Comparison of ENCODE assay signal across 12 cellular contexts in the genomic region with DNA sequence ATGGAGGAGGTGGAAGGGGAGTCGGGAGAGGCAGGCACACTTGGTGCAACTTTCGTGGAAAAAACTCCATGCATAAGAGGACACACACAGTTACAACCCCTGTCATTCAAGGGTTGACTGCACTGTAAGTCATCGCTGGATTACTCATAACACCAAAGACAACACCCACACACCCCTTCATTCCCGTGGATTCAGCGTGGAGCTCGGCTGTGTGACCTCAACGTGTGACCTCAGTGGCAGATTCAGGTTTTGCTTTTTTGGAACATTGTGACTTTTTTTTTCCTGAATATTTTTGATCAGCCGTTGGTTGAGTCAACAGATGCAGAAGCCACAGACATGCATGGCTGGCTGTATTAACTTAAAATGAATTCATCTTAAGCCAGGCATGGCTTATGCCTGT.
DNase-seq lines count a peak whose midpoint lies in the region; ATAC-seq and TF ChIP-seq lines count a peak whose summit lies in the region.
"Had no signal": no experiment of that assay in that cellular context is flagged by ENCODE, and none has a peak within 500 bp of the region (broad histone marks: within the 10 kb centered on the region; RNA-seq: fewer than 3 reads in every experiment).

No MANE protein-coding gene starts in this region.

- no peak for TF ChIP-seq CTCF in AG10803 (conservative IDR thresholded peaks at IDR 0.05; ENCODE audit: low read length)

- ATAC-seq in HG02840 (IDR thresholded peaks at IDR 0.05; ENCODE audit: low FRiP score, unreplicated experiment), result no peak
- no peak for ATAC-seq in GM21381 (IDR thresholded peaks at IDR 0.05; ENCODE audit: unreplicated experiment)
- ATAC-seq: left lung; naive thymus-derived CD8-positive, alpha-beta T cell had no signal

- peak; percentile 17 for DNase-seq in AG10803 (ENCODE audit: low read depth)
- peak; percentile 69 for DNase-seq in ELR (ENCODE audit: low read depth)
- DNase-seq in activated CD8-positive, alpha-beta memory T cell treated with anti-CD3 and anti-CD28 coated beads, Interleukin-2, amount 50 U/mL, for 48 hours, result peak; percentile 49
- peak; percentile 72 for DNase-seq in hepatic stellate cell (ENCODE audit: low spot score)
- no peak for DNase-seq in NCI-H1694 treated with DMSO at 0.1 percent for 48 hours (lab: John Stamatoyannopoulos, UW)
- DNase-seq: GF-D8; hypothalamus; left lung; naive thymus-derived CD8-positive, alpha-beta T cell; SHP77 had no signal

- no peak overlapping the region for H3K4me3 ChIP-seq in AG10803 (ENCODE audit: low read length)
- H3K4me3 ChIP-seq: left lung had no signal
